In the genomic region with DNA sequence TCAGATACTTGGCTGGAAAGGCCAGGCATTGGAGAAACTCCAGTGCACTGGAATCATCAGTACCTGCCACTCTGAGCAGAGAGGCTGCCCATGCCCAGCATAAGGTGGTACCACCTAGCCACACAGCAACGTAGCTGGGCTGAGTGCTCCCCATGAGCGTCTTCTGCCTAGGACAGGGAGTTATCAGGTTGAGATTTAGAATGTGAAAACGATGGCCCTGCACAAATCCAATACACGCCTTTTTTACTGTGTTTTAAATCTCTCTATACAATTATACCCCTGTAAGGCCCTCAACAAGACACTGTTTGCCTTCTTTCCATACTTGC, we compare ENCODE assay signal across 1 cellular context.
TF ChIP-seq lines count a peak whose summit lies in the region.

No MANE protein-coding gene starts in this region.

TF ChIP-seq in K562, 482 proteins besides CTCF, POLR2A, EP300 and RAD21 (continued from another document):
- TF ChIP-seq, protein P1, sequence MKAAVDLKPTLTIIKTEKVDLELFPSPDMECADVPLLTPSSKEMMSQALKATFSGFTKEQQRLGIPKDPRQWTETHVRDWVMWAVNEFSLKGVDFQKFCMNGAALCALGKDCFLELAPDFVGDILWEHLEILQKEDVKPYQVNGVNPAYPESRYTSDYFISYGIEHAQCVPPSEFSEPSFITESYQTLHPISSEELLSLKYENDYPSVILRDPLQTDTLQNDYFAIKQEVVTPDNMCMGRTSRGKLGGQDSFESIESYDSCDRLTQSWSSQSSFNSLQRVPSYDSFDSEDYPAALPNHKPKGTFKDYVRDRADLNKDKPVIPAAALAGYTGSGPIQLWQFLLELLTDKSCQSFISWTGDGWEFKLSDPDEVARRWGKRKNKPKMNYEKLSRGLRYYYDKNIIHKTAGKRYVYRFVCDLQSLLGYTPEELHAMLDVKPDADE (conservative IDR thresholded peaks at IDR 0.05; ENCODE audit: control insufficient read depth, low read depth, low read length) = no peak
- TF ChIP-seq CEBPB (tag; IDR thresholded peaks at IDR 0.05) (no peak), TBP (optimal IDR thresholded peaks at IDR 0.05; ENCODE audit: low read depth, low read length) (no peak), BRD9 (IDR thresholded peaks at IDR 0.05; ENCODE audit: low read depth, partially characterized antibody) (no peak), ZNF77 (CRISPR knock-in tag; IDR thresholded peaks at IDR 0.05) (no peak), MIER1 (IDR thresholded peaks at IDR 0.05; ENCODE audit: low read depth) (no peak), HDAC3 (IDR thresholded peaks at IDR 0.05; ENCODE audit: borderline replicate concordance, partially characterized antibody) (no peak), ZNF644 (tag; IDR thresholded peaks at IDR 0.05; ENCODE audit: low read depth) (no peak)
- TF ChIP-seq, protein P2, sequence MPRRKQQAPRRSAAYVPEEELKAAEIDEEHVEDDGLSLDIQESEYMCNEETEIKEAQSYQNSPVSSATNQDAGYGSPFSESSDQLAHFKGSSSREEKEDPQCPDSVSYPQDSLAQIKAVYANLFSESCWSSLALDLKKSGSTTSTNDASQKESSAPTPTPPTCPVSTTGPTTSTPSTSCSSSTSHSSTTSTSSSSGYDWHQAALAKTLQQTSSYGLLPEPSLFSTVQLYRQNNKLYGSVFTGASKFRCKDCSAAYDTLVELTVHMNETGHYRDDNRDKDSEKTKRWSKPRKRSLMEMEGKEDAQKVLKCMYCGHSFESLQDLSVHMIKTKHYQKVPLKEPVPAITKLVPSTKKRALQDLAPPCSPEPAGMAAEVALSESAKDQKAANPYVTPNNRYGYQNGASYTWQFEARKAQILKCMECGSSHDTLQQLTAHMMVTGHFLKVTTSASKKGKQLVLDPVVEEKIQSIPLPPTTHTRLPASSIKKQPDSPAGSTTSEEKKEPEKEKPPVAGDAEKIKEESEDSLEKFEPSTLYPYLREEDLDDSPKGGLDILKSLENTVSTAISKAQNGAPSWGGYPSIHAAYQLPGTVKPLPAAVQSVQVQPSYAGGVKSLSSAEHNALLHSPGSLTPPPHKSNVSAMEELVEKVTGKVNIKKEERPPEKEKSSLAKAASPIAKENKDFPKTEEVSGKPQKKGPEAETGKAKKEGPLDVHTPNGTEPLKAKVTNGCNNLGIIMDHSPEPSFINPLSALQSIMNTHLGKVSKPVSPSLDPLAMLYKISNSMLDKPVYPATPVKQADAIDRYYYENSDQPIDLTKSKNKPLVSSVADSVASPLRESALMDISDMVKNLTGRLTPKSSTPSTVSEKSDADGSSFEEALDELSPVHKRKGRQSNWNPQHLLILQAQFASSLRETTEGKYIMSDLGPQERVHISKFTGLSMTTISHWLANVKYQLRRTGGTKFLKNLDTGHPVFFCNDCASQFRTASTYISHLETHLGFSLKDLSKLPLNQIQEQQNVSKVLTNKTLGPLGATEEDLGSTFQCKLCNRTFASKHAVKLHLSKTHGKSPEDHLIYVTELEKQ (CRISPR knock-in tag; IDR thresholded peaks at IDR 0.05) = no peak
